In genomic region chr7:106521115-106521514, GRCh38 we compare ENCODE assay signal across 17 cellular contexts.
DNase-seq lines count a peak whose midpoint lies in the region; ATAC-seq and TF ChIP-seq lines count a peak whose summit lies in the region.
"Had no signal": no experiment of that assay in that cellular context is flagged by ENCODE, and none has a peak within 500 bp of the region (broad histone marks: within the 10 kb centered on the region; RNA-seq: fewer than 3 reads in every experiment).

No MANE protein-coding gene starts in this region.

- no CpG with 5 or more reads among the region's 3 CpGs for WGBS in H9 (ENCODE audit: extremely low coverage, insufficient read length, low lambda C conversion rate)

- no peak overlapping the region for H4K8ac ChIP-seq in H9 (replicated peaks; ENCODE audit: insufficient read length, low read depth, low read length)

- no peak overlapping the region for H2BK5ac ChIP-seq in H9 (ENCODE audit: insufficient read length, low read length)

- H3K9me3 Mint-ChIP-seq in activated naive CD4-positive, alpha-beta T cell treated with anti-CD3 and anti-CD28 coated beads for 36 hours = no peaks in the 10 kb centered on the region
- peaks cover 0 to 9% of the 10 kb centered on the region in 2 donors for H3K9me3 Mint-ChIP-seq in activated naive CD4-positive, alpha-beta T cell treated with anti-CD3 and anti-CD28 coated beads, Interleukin-2, amount 50 U/mL, for 72 hours
- no peaks in the 10 kb centered on the region; a peak in 1 of 5 replicates for H3K9me3 Mint-ChIP-seq in H9
- H3K9me3 Mint-ChIP-seq: nephron progenitor cell had no signal

- no peak overlapping the region for H3K9ac ChIP-seq in H9 (ENCODE audit: extremely low read depth, insufficient read length, low read length)

- H3K36me3 ChIP-seq in brain microvascular endothelial cell (replicated peaks) = no peaks in the 10 kb centered on the region
- no peaks in the 10 kb centered on the region for H3K36me3 ChIP-seq in osteoblast (ENCODE audit: insufficient read depth, low read length)
- H3K36me3 ChIP-seq: cardiac muscle cell had no signal

- no peaks in the 10 kb centered on the region for H3K79me1 ChIP-seq in H9 (ENCODE audit: insufficient read depth, low read depth, low read length, poor library complexity, severe bottlenecking)

- CTCF ChIA-PET in activated naive CD4-positive, alpha-beta T cell treated with anti-CD3 and anti-CD28 coated beads for 36 hours (lab: Charles Lee) = no interaction called here

- H3K27ac Mint-ChIP-seq in activated naive CD4-positive, alpha-beta T cell treated with anti-CD3 and anti-CD28 coated beads for 36 hours = no peak overlapping the region
- no peak overlapping the region for H3K27ac Mint-ChIP-seq in activated naive CD4-positive, alpha-beta T cell treated with anti-CD3 and anti-CD28 coated beads, Interleukin-2, amount 50 U/mL, for 72 hours
- H3K27ac Mint-ChIP-seq in H9 = no peak overlapping the region
- H3K27ac Mint-ChIP-seq: nephron progenitor cell had no signal

- no peaks in the 10 kb centered on the region for H3K9me3 ChIP-seq in H9 (ENCODE audit: control insufficient read depth, low read depth, low read length)
- no peaks in the 10 kb centered on the region for H3K9me3 ChIP-seq in osteoblast (ENCODE audit: low read depth, low read length)
- H3K9me3 ChIP-seq: testis had no signal

- no peaks in the 10 kb centered on the region for H3K36me3 Mint-ChIP-seq in activated naive CD4-positive, alpha-beta T cell treated with anti-CD3 and anti-CD28 coated beads for 36 hours (ENCODE audit: low read depth)
- peaks cover 0 to 5% of the 10 kb centered on the region in 2 donors for H3K36me3 Mint-ChIP-seq in activated naive CD4-positive, alpha-beta T cell treated with anti-CD3 and anti-CD28 coated beads, Interleukin-2, amount 50 U/mL, for 72 hours
- H3K36me3 Mint-ChIP-seq in H9 (ENCODE audit: insufficient read depth in 1 of 3, low read depth in 3 of 3) = no peaks in the 10 kb centered on the region

- H3K4me3 ChIP-seq in brain microvascular endothelial cell (ENCODE audit: low read depth, low read length) (no peak overlapping the region), osteoblast (ENCODE audit: insufficient read depth, low read length) (no peak overlapping the region)
- H3K4me3 ChIP-seq: cardiac muscle cell, testis had no signal

- H3K4me1 Mint-ChIP-seq in activated naive CD4-positive, alpha-beta T cell treated with anti-CD3 and anti-CD28 coated beads for 36 hours (ENCODE audit: low read depth) = peaks cover 16% of the 10 kb centered on the region
- peaks cover 0 to 5% of the 10 kb centered on the region in 2 experiments; a peak in 1 of 4 replicates for H3K4me1 Mint-ChIP-seq in H9
- H3K4me1 Mint-ChIP-seq: nephron progenitor cell had no signal

- no peaks in the 10 kb centered on the region for H3K4me1 ChIP-seq in H9 (ENCODE audit: insufficient read depth, low read length)
- no peaks in the 10 kb centered on the region for H3K4me1 ChIP-seq in osteoblast (ENCODE audit: insufficient read depth, low read length)
- H3K4me1 ChIP-seq: testis had no signal

- DNase-seq in activated naive CD4-positive, alpha-beta T cell treated with anti-CD3 and anti-CD28 coated beads for 36 hours = peak; percentile 37
- no peak for DNase-seq in activated naive CD4-positive, alpha-beta T cell treated with anti-CD3 and anti-CD28 coated beads, Interleukin-2, amount 50 U/mL, for 72 hours (ENCODE audit: low spot score in 2 of 2)
- DNase-seq in H9 (peak; percentile 32), brain microvascular endothelial cell (no peak), osteoblast (ENCODE audit: insufficient read length, low spot score, missing footprints) (peak; percentile 53), dedifferentiated amniotic fluid mesenchymal stem cell (ENCODE audit: extremely low spot score) (no peak), NCI-H2171 treated with DMSO at 0.1 percent for 48 hours (lab: John Stamatoyannopoulos, UW) (no peak), Right ventricle myocardium superior (no peak)
- DNase-seq: activated CD8-positive, alpha-beta memory T cell treated with anti-CD3 and anti-CD28 coated beads, Interleukin-2, amount 50 U/mL, for 48 hours; activated naive CD4-positive, alpha-beta T cell treated with anti-CD3 and anti-CD28 coated beads, Interleukin-2, amount 50 U/mL, for 16 hours; COR-L47; effector CD8-positive, alpha-beta T cell; NCI-H187; NCI-H524 treated with DMSO at 0.1 percent for 48 hours; nephron progenitor cell; testis had no signal

- H3K4me2 ChIP-seq in H9 (ENCODE audit: insufficient read depth, insufficient read length, low read length) (no peak overlapping the region), osteoblast (ENCODE audit: insufficient read depth, low read length) (no peak overlapping the region)

- in situ Hi-C loops in brain microvascular endothelial cell (cut with HindIII; ENCODE audit: low pct_ligation_motif_present, low sequenced_read_pairs) = no loop called here

- peaks cover 26% of the 10 kb centered on the region for H3K27me3 Mint-ChIP-seq in activated naive CD4-positive, alpha-beta T cell treated with anti-CD3 and anti-CD28 coated beads for 36 hours (ENCODE audit: low read depth)
- H3K27me3 Mint-ChIP-seq in H9 (ENCODE audit: low read depth) = peaks cover 11% of the 10 kb centered on the region

- H3K27ac ChIP-seq in H9 (ENCODE audit: insufficient read length, low read depth, low read length) = no peak overlapping the region
- no peak overlapping the region for H3K27ac ChIP-seq in brain microvascular endothelial cell
- no peak overlapping the region for H3K27ac ChIP-seq in osteoblast (ENCODE audit: low read depth, low read length)
- H3K27ac ChIP-seq: cardiac muscle cell, testis had no signal

- TF ChIP-seq CTCF in H9 (conservative IDR thresholded peaks at IDR 0.05) = peak; percentile 54; the same call in 2 of the 3 replicates
- TF ChIP-seq CTCF in brain microvascular endothelial cell (IDR thresholded peaks at IDR 0.05; ENCODE audit: low read depth, low read length, missing control alignments) = peak; percentile 21
- no peak for TF ChIP-seq CTCF in osteoblast (IDR thresholded peaks at IDR 0.05; ENCODE audit: extremely low read depth, low read depth, low read length)

- H2AFZ ChIP-seq in H9 (ENCODE audit: low read length) = no peak overlapping the region
- H2AFZ ChIP-seq in osteoblast (ENCODE audit: low read length) = no peak overlapping the region

- H3K56ac ChIP-seq in H9 (ENCODE audit: insufficient read length, low read depth, low read length) = no peak overlapping the region

- no peaks in the 10 kb centered on the region for H3K23me2 ChIP-seq in H9 (ENCODE audit: insufficient read length, low read depth, low read length, poor library complexity, severe bottlenecking)

- no peak overlapping the region for H4K91ac ChIP-seq in H9 (ENCODE audit: insufficient read length, low read depth, low read length)

- H2AK5ac ChIP-seq in H9 (ENCODE audit: insufficient read length, low read length) = no peak overlapping the region

- H2BK12ac ChIP-seq in H9 (ENCODE audit: insufficient read length, low read depth, low read length) = no peak overlapping the region

- H3K18ac ChIP-seq in H9 (ENCODE audit: insufficient read length, low read depth, low read length) = no peak overlapping the region

- no peak overlapping the region for H3K4me3 Mint-ChIP-seq in activated naive CD4-positive, alpha-beta T cell treated with anti-CD3 and anti-CD28 coated beads for 36 hours
- H3K4me3 Mint-ChIP-seq in H9 = no peak overlapping the region
- H3K4me3 Mint-ChIP-seq: nephron progenitor cell had no signal

- ATAC-seq in activated naive CD4-positive, alpha-beta T cell treated with anti-CD3 and anti-CD28 coated beads, Interleukin-2, amount 50 U/mL, for 72 hours = no peak
- no peak for ATAC-seq in Right ventricle myocardium superior (ENCODE audit: poor library complexity)

- no peak overlapping the region for H2BK15ac ChIP-seq in H9 (ENCODE audit: low read depth, low read length)

- H3K23ac ChIP-seq in H9 (ENCODE audit: insufficient read length, low read depth, low read length) = no peak overlapping the region

- H3K27me3 ChIP-seq in H9 (ENCODE audit: insufficient read depth, low read length) = no peaks in the 10 kb centered on the region
- H3K27me3 ChIP-seq in brain microvascular endothelial cell (replicated peaks) = peaks cover 1% of the 10 kb centered on the region
- H3K27me3 ChIP-seq in osteoblast (ENCODE audit: insufficient read depth, low read length) = peaks cover 33% of the 10 kb centered on the region
- H3K27me3 ChIP-seq: cardiac muscle cell, testis had no signal

- H4K20me1 ChIP-seq in H9 (ENCODE audit: control insufficient read depth, insufficient read depth, insufficient read length) (no peaks in the 10 kb centered on the region), osteoblast (ENCODE audit: insufficient read depth, low read length) (no peaks in the 10 kb centered on the region)

- H3K79me2 ChIP-seq in H9 (ENCODE audit: insufficient read depth, low read length) = no peaks in the 10 kb centered on the region
- no peaks in the 10 kb centered on the region for H3K79me2 ChIP-seq in osteoblast (ENCODE audit: insufficient read depth, low read length)

- no peak overlapping the region for H3K14ac ChIP-seq in H9 (ENCODE audit: insufficient read depth, low read length)

- H2BK20ac ChIP-seq in H9 (ENCODE audit: low read depth, low read length, poor library complexity, severe bottlenecking) = no peak overlapping the region

- H3K4ac ChIP-seq in H9 (ENCODE audit: low read depth, low read length) = no peak overlapping the region

- no peak overlapping the region for H4K5ac ChIP-seq in H9 (ENCODE audit: insufficient read length, low read depth, low read length)

- intact Hi-C loops in activated naive CD4-positive, alpha-beta T cell treated with anti-CD3 and anti-CD28 coated beads for 36 hours (cut with micrococcal nuclease) = loop anchor here (1.0 kb wide), 1 partner anchor 345 kb away; no protein-coding TSS in a partner anchor
- intact Hi-C loops in Right ventricle myocardium superior (cut with DNase I) = no loop called here

- no peak overlapping the region for H3T11ph ChIP-seq in H9 (ENCODE audit: low read length)

- no peak overlapping the region for H2BK120ac ChIP-seq in H9 (ENCODE audit: low read depth, low read length, poor library complexity, severe bottlenecking)

Comparison
In these comparisons a context has a peak if more than half of its experiments do, and no peak if none do; other contexts are left out.
1. DNase-seq: peak in activated naive CD4-positive, alpha-beta T cell treated with anti-CD3 and anti-CD28 coated beads for 36 hours (single experiment), H9 (single experiment) and osteoblast (single experiment); none in activated naive CD4-positive, alpha-beta T cell treated with anti-CD3 and anti-CD28 coated beads, Interleukin-2, amount 50 U/mL, for 72 hours (0 of 2), brain microvascular endothelial cell (single experiment), dedifferentiated amniotic fluid mesenchymal stem cell (single experiment), NCI-H2171 treated with DMSO at 0.1 percent for 48 hours (single experiment) and Right ventricle myocardium superior (single experiment).